Comparison of ENCODE assay signal across 8 cellular contexts in the genomic region with DNA sequence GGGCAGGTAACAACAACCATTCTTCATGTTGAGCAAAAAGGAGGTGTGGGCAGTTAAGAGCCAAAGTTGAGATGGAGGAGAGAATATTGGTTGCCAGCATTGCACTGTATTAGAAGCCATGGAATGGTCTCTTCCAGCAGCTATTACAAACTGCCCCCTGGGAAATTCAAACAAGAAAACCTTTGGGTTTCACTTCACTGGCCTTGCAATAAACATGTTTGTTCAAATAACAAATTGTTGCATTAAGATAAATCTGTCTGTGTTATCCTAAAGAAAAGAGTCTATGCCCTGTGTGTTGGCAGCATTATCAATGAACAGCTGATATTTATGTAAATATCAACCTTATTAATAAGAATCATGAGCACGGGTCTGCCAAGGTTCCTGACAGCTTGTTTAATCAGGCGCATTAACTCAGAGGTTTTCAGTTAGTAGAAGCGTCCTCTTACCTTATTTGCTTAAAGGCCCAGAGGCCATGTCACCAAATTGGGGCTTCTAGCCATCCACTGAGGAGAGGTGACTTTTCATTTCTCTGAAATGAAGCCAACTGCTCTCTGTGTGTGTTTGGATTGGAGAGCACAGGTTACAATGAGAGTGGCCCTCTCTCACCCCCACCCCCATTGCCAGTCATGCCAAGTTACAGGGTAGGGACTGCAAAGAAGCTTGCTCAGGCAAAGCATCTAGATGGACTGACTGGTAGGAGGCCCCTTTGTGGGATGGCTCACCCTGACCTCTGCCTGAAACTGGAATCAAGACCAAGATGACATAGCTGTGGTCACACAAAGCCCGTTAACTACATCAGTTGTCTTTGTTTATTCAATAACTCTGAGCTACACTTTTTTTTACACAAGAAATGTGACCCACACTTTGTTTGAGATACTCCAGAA. TPM values are rescaled to one million over a fixed set of nuclear protein-coding genes. Genes with fewer than 3 reads are reported as not detected.
DNase-seq lines count a peak whose midpoint lies in the region; ATAC-seq and TF ChIP-seq lines count a peak whose summit lies in the region.

No MANE protein-coding gene starts in this region.

- H3K4me1 ChIP-seq in colonic mucosa: no peaks in the 10 kb centered on the region

- no peak overlapping the region for H3K4me3 ChIP-seq in colonic mucosa

- H3K9me3 ChIP-seq in colonic mucosa: no peaks in the 10 kb centered on the region

- H3K27ac ChIP-seq in VCaP (peak overlapping the region; percentile 62), colonic mucosa (no peak overlapping the region)

- peak overlapping the region; percentile 94 for H3K27ac Mint-ChIP-seq in progenitor cell of endocrine pancreas

- H3K4me3 Mint-ChIP-seq in progenitor cell of endocrine pancreas (ENCODE audit: low read depth): no peak overlapping the region

- no peaks in the 10 kb centered on the region for H3K27me3 Mint-ChIP-seq in progenitor cell of endocrine pancreas

- H3K36me3 ChIP-seq in colonic mucosa: no peaks in the 10 kb centered on the region

- H3K9me3 Mint-ChIP-seq in progenitor cell of endocrine pancreas (ENCODE audit: low read depth): peaks cover 4% of the 10 kb centered on the region

- peaks cover 3% of the 10 kb centered on the region for H3K36me3 Mint-ChIP-seq in progenitor cell of endocrine pancreas (ENCODE audit: insufficient read depth)

- intact Hi-C loops in colonic mucosa (cut with DNase I): no loop called here

- no peak overlapping the region for H3K9ac ChIP-seq in colonic mucosa (ENCODE audit: low read depth in 2 of 2, low read length in 2 of 2)

- H3K27me3 ChIP-seq in colonic mucosa: no peaks in the 10 kb centered on the region

- no peak for TF ChIP-seq CTCF in VCaP (conservative IDR thresholded peaks at IDR 0.05)
- no peak for TF ChIP-seq CTCF in progenitor cell of endocrine pancreas (IDR thresholded peaks at IDR 0.05; ENCODE audit: unreplicated experiment)
- no peak for TF ChIP-seq CTCF in colonic mucosa (IDR thresholded peaks at IDR 0.05)
- TF ChIP-seq CTCF in omental fat pad (IDR thresholded peaks at IDR 0.05): no peak

- DNase-seq in EL (peak; percentile 81), progenitor cell of endocrine pancreas (ENCODE audit: low spot score, unreplicated experiment) (no peak), mesenteric fat pad (ENCODE audit: low spot score) (no peak), colonic mucosa (no peak), omental fat pad (ENCODE audit: low spot score) (no peak)

- peak; percentile 86 for ATAC-seq in GM19463 (IDR thresholded peaks at IDR 0.05; ENCODE audit: unreplicated experiment)
- ATAC-seq in HG03457 (IDR thresholded peaks at IDR 0.05; ENCODE audit: unreplicated experiment): peak; percentile 86
- ATAC-seq in omental fat pad (ENCODE audit: low FRiP score): no peak

- peaks cover 73% of the 10 kb centered on the region for H3K4me1 Mint-ChIP-seq in progenitor cell of endocrine pancreas (ENCODE audit: low read depth)

RNA-seq across cellular contexts. Expression of a gene that starts 10.5 kb away (rescaled TPM):
- total RNA-seq in progenitor cell of endocrine pancreas (19.4 and 29.6 TPM in 2 replicates), mesenteric fat pad (48.5 TPM), colonic mucosa (10 to 100 TPM in 1 of 2 donors, 1 to 10 TPM in 1; 3.7 to 29.0 TPM), omental fat pad (10 to 100 TPM; 31.3 to 64.0 (median 46.5) TPM)
